Comparison of ENCODE assay signal across 10 cellular contexts in the genomic region with DNA sequence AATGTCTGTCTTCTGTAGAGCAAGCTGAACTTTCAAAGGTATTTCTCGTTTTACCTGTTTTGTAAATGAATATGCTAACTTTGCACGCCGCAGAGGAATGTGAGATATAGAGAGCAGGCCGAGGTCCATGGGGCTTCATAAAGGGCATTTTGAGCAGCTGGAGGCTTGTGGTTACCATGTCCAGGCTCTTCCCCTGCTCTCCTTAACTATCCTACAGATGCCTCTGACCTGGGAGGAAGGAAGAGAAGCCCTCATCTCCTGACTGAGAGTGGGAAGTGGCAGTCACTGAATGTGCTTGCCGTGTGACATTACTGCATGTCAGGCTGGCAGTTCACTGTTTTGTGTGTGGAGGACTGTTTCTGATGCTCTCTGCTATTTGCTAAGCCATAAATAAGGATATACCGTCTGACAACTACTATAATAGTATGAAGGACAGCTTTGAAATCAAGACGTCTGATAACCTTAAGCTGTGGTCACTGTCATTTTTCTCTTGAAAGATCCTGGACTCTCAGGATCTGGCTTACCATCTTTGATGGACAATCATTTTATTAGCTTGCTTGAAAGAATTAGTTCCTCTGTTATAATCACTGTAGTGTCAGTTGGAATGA.
A peak's percentile ranks its signal among the peaks of the same experiment; 100 is the strongest.
DNase-seq lines count a peak whose midpoint lies in the region; ATAC-seq, FAIRE-seq and TF ChIP-seq lines count a peak whose summit lies in the region.
"Had no signal": no experiment of that assay in that cellular context is flagged by ENCODE, and none has a peak within 500 bp of the region (broad histone marks: within the 10 kb centered on the region; RNA-seq: fewer than 3 reads in every experiment).

No MANE protein-coding gene starts in this region.

- peaks cover 20% of the 10 kb centered on the region for H3K79me1 ChIP-seq in H1 (ENCODE audit: low read depth, low read length)

- intact Hi-C loops in PC-3 (cut with micrococcal nuclease) = loop anchor here (10.0 kb wide), 1 partner anchor 204 kb away; no protein-coding TSS in a partner anchor

- H4K91ac ChIP-seq in H1 (replicated peaks; ENCODE audit: insufficient read length, low read length) = no peak overlapping the region

- no peak for TF ChIP-seq POLR2A in H1 (IDR thresholded peaks at IDR 0.05; ENCODE audit: control extremely low read depth in 1 of 2, low read depth in 2 of 2, low read length in 2 of 2)

- TF ChIP-seq CTCF in PC-3 (conservative IDR thresholded peaks at IDR 0.05; ENCODE audit: low read depth, low read length) = no peak
- TF ChIP-seq CTCF in H1 (IDR thresholded peaks at IDR 0.05; ENCODE audit: control extremely low read depth in 1 of 3, insufficient read depth in 1 of 3, low read depth in 1 of 3, low read length in 3 of 3) = no peak
- no peak for TF ChIP-seq CTCF in neutrophil (IDR thresholded peaks at IDR 0.05)
- no peak for TF ChIP-seq CTCF in BE2C (IDR thresholded peaks at IDR 0.05; ENCODE audit: low read depth, low read length)
- TF ChIP-seq CTCF in MM.1S (IDR thresholded peaks at IDR 0.05; ENCODE audit: low read length) = no peak

- no peak overlapping the region for H3K14ac ChIP-seq in H1 (ENCODE audit: insufficient read length)

- no peak overlapping the region for H4K5ac ChIP-seq in H1 (ENCODE audit: insufficient read length, low read depth, low read length)

- H3K4me2 ChIP-seq in GM23248 (ENCODE audit: unreplicated experiment) (peak overlapping the region; percentile 81), PC-3 (ENCODE audit: low read length) (no peak overlapping the region), H1 (ENCODE audit: insufficient read depth in 1 of 2, low read depth in 2 of 2, low read length in 2 of 2) (peak overlapping the region; percentile 42 to 50), MM.1S (ENCODE audit: low read depth, low read length) (no peak overlapping the region)

- TF ChIP-seq RAD21 in H1 (IDR thresholded peaks at IDR 0.05 in 1 of 2, conservative IDR thresholded peaks at IDR 0.05 in 1 of 2; ENCODE audit: low read depth in 2 of 2, low read length in 2 of 2) = no peak

- H3F3A ChIP-seq in GM23248 (ENCODE audit: insufficient read depth) (peaks cover 30% of the 10 kb centered on the region), PC-3 (ENCODE audit: low read length, unreplicated experiment) (no peaks in the 10 kb centered on the region), MM.1S (ENCODE audit: insufficient read depth, low read length) (peaks cover 21% of the 10 kb centered on the region)

- peak overlapping the region; percentile 13; the same call in 1 of the 2 replicates for H3K9ac ChIP-seq in GM23248
- no peak overlapping the region for H3K9ac ChIP-seq in PC-3 (ENCODE audit: low read length)
- H3K9ac ChIP-seq in H1 (replicated peaks in 1 of 4; ENCODE audit: extremely low read depth in 1 of 4, low read depth in 3 of 4, low read length in 3 of 4) = no peak overlapping the region
- H3K9ac ChIP-seq in MM.1S (ENCODE audit: low read length) = no peak overlapping the region

- H3K27ac ChIP-seq in GM23248 = 0 out of 2 replicates have a peak overlapping the region, but pooled peaks have one; percentile 13
- H3K27ac ChIP-seq in PC-3 (ENCODE audit: low read length) = no peak overlapping the region
- H3K27ac ChIP-seq in H1 (ENCODE audit: low read depth, low read length) = no peak overlapping the region
- peak overlapping the region; percentile 50 for H3K27ac ChIP-seq in neutrophil
- no peak overlapping the region for H3K27ac ChIP-seq in MM.1S (ENCODE audit: low read length)
- H3K27ac ChIP-seq: WERI-Rb-1 had no signal

- no peak overlapping the region for H3K56ac ChIP-seq in H1 (replicated peaks; ENCODE audit: insufficient read length, low read depth, low read length)

- no peaks in the 10 kb centered on the region for H3K23me2 ChIP-seq in H1 (ENCODE audit: low read depth, low read length)

- H3K36me3 ChIP-seq in GM23248 (ENCODE audit: low read depth) (no peaks in the 10 kb centered on the region), PC-3 (ENCODE audit: low read depth, low read length) (no peaks in the 10 kb centered on the region), H1 (ENCODE audit: control insufficient read depth in 2 of 4, insufficient read depth in 4 of 4, low read length in 3 of 4) (no peaks in the 10 kb centered on the region; a peak in 1 of 8 replicates), neutrophil (peaks cover 4% of the 10 kb centered on the region), BE2C (peaks cover 4% of the 10 kb centered on the region; the same call in 1 of the 2 replicates), MM.1S (replicated peaks; ENCODE audit: insufficient read depth, low read length) (no peaks in the 10 kb centered on the region)

- DNase-seq in GM23248 (no peak), PC-3 (peak; percentile 25), H1 (ENCODE audit: low read depth in 1 of 2, low spot score in 2 of 2) (no peak), BE2C (no peak), MM.1S (no peak)
- DNase-seq: stimulated activated CD4-positive, alpha-beta T cell treated with anti-CD3 and anti-CD28 coated beads, Interleukin-4, amount 100 ng/mL, for 24 hours; WERI-Rb-1 had no signal

- no peak for FAIRE-seq in H1 (lab: Jason Lieb, UNC)

- H3K9me2 ChIP-seq in GM23248 (ENCODE audit: insufficient read depth) = no peaks in the 10 kb centered on the region
- no peaks in the 10 kb centered on the region for H3K9me2 ChIP-seq in PC-3 (replicated peaks; ENCODE audit: low read length)
- H3K9me2 ChIP-seq in MM.1S (replicated peaks; ENCODE audit: insufficient read depth, low read length) = no peaks in the 10 kb centered on the region

- peaks cover 66% of the 10 kb centered on the region for H3K4me1 ChIP-seq in GM23248 (ENCODE audit: insufficient read depth)
- H3K4me1 ChIP-seq in PC-3 (ENCODE audit: insufficient read depth, low read length) = peaks cover 27% of the 10 kb centered on the region
- peaks cover 3 to 18% (median 15%) of the 10 kb centered on the region in 4 experiments; a peak in 6 of 7 replicates for H3K4me1 ChIP-seq in H1 (replicated peaks in 1 of 4; ENCODE audit: control insufficient read depth in 3 of 4, insufficient read depth in 4 of 4, low read length in 3 of 4)
- H3K4me1 ChIP-seq in neutrophil (ENCODE audit: control insufficient read depth in 1 of 2, insufficient read depth in 1 of 2, low read depth in 1 of 2, low read length in 1 of 2) = peaks cover 22 to 54% of the 10 kb centered on the region in 2 experiments
- peaks cover 39% of the 10 kb centered on the region for H3K4me1 ChIP-seq in BE2C
- peaks cover 20% of the 10 kb centered on the region for H3K4me1 ChIP-seq in MM.1S (ENCODE audit: low read length)

- ATAC-seq in PC-3 (no peak), HG02798 (IDR thresholded peaks at IDR 0.05; ENCODE audit: poor library complexity, unreplicated experiment) (no peak), HG02642 (IDR thresholded peaks at IDR 0.05; ENCODE audit: poor library complexity, unreplicated experiment) (no peak)

- H2AK5ac ChIP-seq in H1 (ENCODE audit: low read depth, low read length) = no peak overlapping the region

- no peaks in the 10 kb centered on the region for H3K27me3 ChIP-seq in GM23248 (replicated peaks; ENCODE audit: insufficient read depth)
- no peaks in the 10 kb centered on the region for H3K27me3 ChIP-seq in PC-3 (ENCODE audit: low read length)
- H3K27me3 ChIP-seq in H1 (replicated peaks in 1 of 4; ENCODE audit: control insufficient read depth in 3 of 4, extremely low read depth in 1 of 4, insufficient read depth in 3 of 4, low read length in 3 of 4) = no peaks in the 10 kb centered on the region
- no peaks in the 10 kb centered on the region for H3K27me3 ChIP-seq in neutrophil
- no peaks in the 10 kb centered on the region for H3K27me3 ChIP-seq in BE2C
- H3K27me3 ChIP-seq in MM.1S (replicated peaks; ENCODE audit: insufficient read depth, low read length) = no peaks in the 10 kb centered on the region

- H3K9me3 ChIP-seq in GM23248 (ENCODE audit: low read depth) (no peaks in the 10 kb centered on the region), PC-3 (ENCODE audit: low read length) (no peaks in the 10 kb centered on the region), H1 (ENCODE audit: insufficient read depth in 2 of 2, low read depth in 1 of 2, low read length in 1 of 2) (no peaks in the 10 kb centered on the region), neutrophil (no peaks in the 10 kb centered on the region), BE2C (no peaks in the 10 kb centered on the region), MM.1S (replicated peaks; ENCODE audit: insufficient read depth, low read length) (no peaks in the 10 kb centered on the region)

- no peak overlapping the region for H2BK120ac ChIP-seq in H1 (replicated peaks; ENCODE audit: low read depth, low read length)

- H3K23ac ChIP-seq in H1 (ENCODE audit: insufficient read length) = no peak overlapping the region

- no peak overlapping the region for H3K4ac ChIP-seq in H1 (replicated peaks; ENCODE audit: insufficient read length, low read depth, low read length)

- WGBS in GM23248 (ENCODE audit: low coverage in 1 of 2, low lambda C conversion rate in 2 of 2, missing lambda C conversion rate in 2 of 2), 2 experiments = 68 to 71% methylated on average over 7 of the region's 7 CpGs
- WGBS in H1 (ENCODE audit: extremely low coverage in 1 of 2, insufficient coverage in 1 of 2, insufficient read length in 1 of 2, insufficient replicate concordance in 2 of 2, low coverage in 1 of 2, low lambda C conversion rate in 2 of 2, missing lambda C conversion rate in 1 of 2), 2 experiments = 57% methylated on average over 7 of the region's 7 CpGs; no CpG with 5 or more reads in 1 of the 2 experiments

- H2AFZ ChIP-seq in GM23248 (no peak overlapping the region), PC-3 (ENCODE audit: low read length) (no peak overlapping the region), H1 (ENCODE audit: low read length) (no peak overlapping the region), MM.1S (ENCODE audit: low read length) (no peak overlapping the region)

- no peak overlapping the region for H2BK20ac ChIP-seq in H1 (ENCODE audit: low read length)

- H2BK5ac ChIP-seq in H1 (ENCODE audit: low read depth, low read length) = no peak overlapping the region

- BruUV-seq in PC-3 (replicated peaks; lab: Mats Ljungman, UMichigan) = no TSS peak

- TF ChIP-seq EP300 in H1 (IDR thresholded peaks at IDR 0.05; ENCODE audit: borderline replicate concordance in 1 of 2, low read depth in 2 of 2, low read length in 2 of 2) = no peak

- CTCF ChIA-PET in PC-3 (lab: Charles Lee) (no interaction called here), H1 (lab: Charles Lee; ENCODE audit: partially characterized antibody) (interaction anchor here (0.6 to 2.2 kb wide), 4 partner anchors 8 to 171 kb away, joined by 3 to 8 read pairs (median 6); no protein-coding TSS in a partner anchor)

- POLR2A ChIA-PET in PC-3 (lab: Charles Lee; ENCODE audit: unreplicated experiment) = no interaction called here
- POLR2A ChIA-PET in H1 (lab: Charles Lee; ENCODE audit: partially characterized antibody) = interaction anchor here (0.6 to 1.7 kb wide), 6 partner anchors 10 to 38 kb away, joined by 3 to 12 read pairs (median 3); no protein-coding TSS in a partner anchor

- no peak overlapping the region for H4K8ac ChIP-seq in H1 (ENCODE audit: extremely low read depth, insufficient read depth, low read length)

- H3K4me3 ChIP-seq in GM23248 (no peak overlapping the region), PC-3 (ENCODE audit: low read length) (no peak overlapping the region), H1 (ENCODE audit: extremely low read depth in 1 of 4, insufficient read depth in 2 of 4, low read depth in 3 of 4, low read length in 4 of 4) (no peak overlapping the region; a peak in 1 of 8 replicates), neutrophil (ENCODE audit: low read depth in 1 of 2, low read length in 1 of 2) (no peak overlapping the region), BE2C (ENCODE audit: low read depth, low read length) (no peak overlapping the region), MM.1S (ENCODE audit: low read length) (no peak overlapping the region)

- H2BK12ac ChIP-seq in H1 (ENCODE audit: low read depth, low read length) = no peak overlapping the region

- peaks cover 100% of the 10 kb centered on the region for H3K79me2 ChIP-seq in GM23248 (ENCODE audit: insufficient read depth)
- peaks cover 97% of the 10 kb centered on the region for H3K79me2 ChIP-seq in PC-3 (ENCODE audit: low read length)
- peaks cover 0 to 98% of the 10 kb centered on the region in 2 experiments; a peak in 3 of 4 replicates for H3K79me2 ChIP-seq in H1 (ENCODE audit: control insufficient read depth in 1 of 2, insufficient read depth in 2 of 2, low read length in 2 of 2)
- peaks cover 95% of the 10 kb centered on the region for H3K79me2 ChIP-seq in MM.1S (ENCODE audit: low read length)

- in situ Hi-C loops in GM23248 (cut with MboI) = no loop called here

- H4K20me1 ChIP-seq in GM23248 (ENCODE audit: insufficient read depth) (peaks cover 28% of the 10 kb centered on the region), PC-3 (ENCODE audit: low read length) (peaks cover 51% of the 10 kb centered on the region), H1 (replicated peaks in 1 of 2; ENCODE audit: control insufficient read depth in 1 of 2, insufficient read depth in 2 of 2, low read length in 2 of 2) (peaks cover 20 to 30% of the 10 kb centered on the region in 2 experiments), MM.1S (ENCODE audit: insufficient read depth, low read length) (peaks cover 64% of the 10 kb centered on the region)

- H2BK15ac ChIP-seq in H1 (ENCODE audit: low read length) = no peak overlapping the region

- H3K18ac ChIP-seq in H1 (ENCODE audit: extremely low read depth, low read length) = no peak overlapping the region

Comparison
In these comparisons a context has a peak if more than half of its experiments do, and no peak if none do; other contexts are left out.
1. H3K27ac ChIP-seq: peak in GM23248 (single experiment) and neutrophil (single experiment); none in PC-3 (single experiment), H1 (single experiment) and MM.1S (single experiment).
2. H3K4me2 ChIP-seq: peak in GM23248 (single experiment) and H1 (2 of 2); none in PC-3 (single experiment) and MM.1S (single experiment).